ENCODE assay signal across 1 cellular context in genomic region chr3:184314700-184315505, GRCh38.
TF ChIP-seq lines count a peak whose summit lies in the region.

No MANE protein-coding gene starts in this region.

TF ChIP-seq in K562, 482 proteins besides CTCF, POLR2A, EP300 and RAD21 (continued from another document):
- TF ChIP-seq MGA (IDR thresholded peaks at IDR 0.05) (no peak), NCOR1 (IDR thresholded peaks at IDR 0.05) (no peak), NFATC3 (IDR thresholded peaks at IDR 0.05) (no peak), NCOA4 (IDR thresholded peaks at IDR 0.05; ENCODE audit: partially characterized antibody) (no peak), ZNF23 (CRISPR knock-in tag; IDR thresholded peaks at IDR 0.05) (no peak), HMG20A (CRISPR knock-in tag; conservative IDR thresholded peaks at IDR 0.05) (no peak), ZSCAN32 (CRISPR knock-in tag; IDR thresholded peaks at IDR 0.05) (no peak), PCBP2 (IDR thresholded peaks at IDR 0.05; ENCODE audit: low read depth, low read length, poor library complexity, severe bottlenecking) (no peak), FIP1L1 (IDR thresholded peaks at IDR 0.05; ENCODE audit: low read depth, low read length, poor library complexity, severe bottlenecking) (peak; percentile 96), SMAD1 (IDR thresholded peaks at IDR 0.05; ENCODE audit: low read depth, low read length, partially characterized antibody) (no peak), ZNF277 (CRISPR knock-in tag; IDR thresholded peaks at IDR 0.05; ENCODE audit: borderline replicate concordance) (no peak), ELF4 (CRISPR knock-in tag; IDR thresholded peaks at IDR 0.05) (no peak), HNRNPL (IDR thresholded peaks at IDR 0.05; ENCODE audit: low read depth, low read length) (peak; percentile 65), ZNF436 (CRISPR knock-in tag; IDR thresholded peaks at IDR 0.05) (no peak), BRD4 (IDR thresholded peaks at IDR 0.05) (no peak), UBTF (IDR thresholded peaks at IDR 0.05; ENCODE audit: borderline replicate concordance in 1 of 2, low read depth in 2 of 2, low read length in 2 of 2) (0 out of 4 replicates have a peak, but pooled peaks of 1 of the 2 experiments have one; percentile 35), REST (CRISPR knock-in tag; IDR thresholded peaks at IDR 0.05; ENCODE audit: low read depth) (no peak), ZBTB34 (CRISPR knock-in tag; IDR thresholded peaks at IDR 0.05) (no peak), TGIF2 (CRISPR knock-in tag; IDR thresholded peaks at IDR 0.05) (peak; percentile 71; the same call in 1 of the 2 replicates), NONO (IDR thresholded peaks at IDR 0.05; ENCODE audit: low read depth in 2 of 2, low read length in 1 of 2) (peak in 1 of 2 experiments; percentile 42; a peak in 1 of 4 replicates)
